In the genomic region with DNA sequence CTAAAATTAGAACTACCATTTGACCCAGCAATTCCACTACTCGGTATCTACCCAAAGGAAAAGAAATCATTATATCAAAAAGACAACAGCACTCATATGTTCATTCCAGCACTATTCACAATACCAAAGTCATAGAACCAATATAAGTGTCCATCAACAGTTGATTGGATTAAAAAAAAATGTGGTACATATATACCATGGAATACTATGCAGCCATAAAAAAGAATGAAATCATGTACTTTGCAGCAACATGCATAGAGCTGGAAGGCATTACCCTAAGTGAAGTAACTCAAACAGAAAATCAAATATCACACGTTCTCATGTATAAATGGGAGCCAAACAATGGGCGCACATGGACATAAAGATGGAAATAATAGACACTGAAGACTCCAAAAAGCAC, we compare ENCODE assay signal across 27 cellular contexts.
DNase-seq lines count a peak whose midpoint lies in the region; ATAC-seq, FAIRE-seq and TF ChIP-seq lines count a peak whose summit lies in the region.
"Had no signal": no experiment of that assay in that cellular context is flagged by ENCODE, and none has a peak within 500 bp of the region (broad histone marks: within the 10 kb centered on the region; RNA-seq: fewer than 3 reads in every experiment).

No MANE protein-coding gene starts in this region.

- TF ChIP-seq CTCF in SK-N-SH (IDR thresholded peaks at IDR 0.05) (no peak), A549 (IDR thresholded peaks at IDR 0.05) (no peak), HFFc6 (IDR thresholded peaks at IDR 0.05) (no peak), H1 (IDR thresholded peaks at IDR 0.05; ENCODE audit: control extremely low read depth in 1 of 3, insufficient read depth in 1 of 3, low read depth in 1 of 3, low read length in 3 of 3) (no peak)

- no peak overlapping the region for H2BK12ac ChIP-seq in H1 (ENCODE audit: low read depth, low read length)

- H3K36me3 Mint-ChIP-seq in HFFc6 (ENCODE audit: low read depth): peaks cover 70% of the 10 kb centered on the region
- H3K36me3 Mint-ChIP-seq: CD4-positive, CD25-positive, alpha-beta regulatory T cell had no signal

- TF ChIP-seq POLR2A in A549 (IDR thresholded peaks at IDR 0.05; ENCODE audit: low read length) (no peak), H1 (IDR thresholded peaks at IDR 0.05; ENCODE audit: control extremely low read depth in 1 of 2, low read depth in 2 of 2, low read length in 2 of 2) (no peak), GM12892 (IDR thresholded peaks at IDR 0.05; ENCODE audit: low read depth, low read length) (no peak)

- no peak overlapping the region for H4K8ac ChIP-seq in H1 (ENCODE audit: extremely low read depth, insufficient read depth, low read length)

- peaks cover 17% of the 10 kb centered on the region for H3K9me3 Mint-ChIP-seq in HFFc6

- TF ChIP-seq EP300 in SK-N-SH (IDR thresholded peaks at IDR 0.05; ENCODE audit: borderline replicate concordance in 1 of 2, low read depth in 1 of 2, low read length in 1 of 2) (no peak), A549 (IDR thresholded peaks at IDR 0.05) (no peak), H1 (IDR thresholded peaks at IDR 0.05; ENCODE audit: borderline replicate concordance in 1 of 2, low read depth in 2 of 2, low read length in 2 of 2) (no peak)

- H3K79me2 ChIP-seq in SK-N-SH (ENCODE audit: insufficient read depth): peaks cover 21% of the 10 kb centered on the region
- no peaks in the 10 kb centered on the region for H3K79me2 ChIP-seq in H1 (ENCODE audit: control insufficient read depth in 1 of 2, insufficient read depth in 2 of 2, low read length in 2 of 2)

- no peak overlapping the region for H3K23ac ChIP-seq in H1 (ENCODE audit: insufficient read length)

- H3K56ac ChIP-seq in H1 (replicated peaks; ENCODE audit: insufficient read length, low read depth, low read length): no peak overlapping the region

- peaks cover under 1 to 15% of the 10 kb centered on the region in 2 experiments; a peak in 3 of 4 replicates for H3K4me1 ChIP-seq in SK-N-SH (ENCODE audit: control insufficient read depth in 1 of 2, insufficient read depth in 2 of 2, low read depth in 1 of 2, low read length in 1 of 2)
- H3K4me1 ChIP-seq in A549: peaks cover 18% of the 10 kb centered on the region; the same call in 2 of the 3 replicates
- no peaks in the 10 kb centered on the region for H3K4me1 ChIP-seq in H1 (replicated peaks in 1 of 4; ENCODE audit: control insufficient read depth in 3 of 4, insufficient read depth in 4 of 4, low read length in 3 of 4)
- H3K4me1 ChIP-seq: BLaER1 had no signal

- H2BK5ac ChIP-seq in H1 (ENCODE audit: low read depth, low read length): no peak overlapping the region

- peak overlapping the region; percentile 6; the same call in 1 of the 2 replicates for H3K27ac Mint-ChIP-seq in HFFc6
- H3K27ac Mint-ChIP-seq: CD14-positive monocyte; CD4-positive, alpha-beta memory T cell; CD4-positive, CD25-positive, alpha-beta regulatory T cell; CD8-positive, alpha-beta memory T cell had no signal

- no peak overlapping the region for H3K27ac ChIP-seq in SK-N-SH (ENCODE audit: low read depth in 2 of 2, low read length in 1 of 2)
- no peak overlapping the region for H3K27ac ChIP-seq in A549
- H3K27ac ChIP-seq in H1 (ENCODE audit: low read depth, low read length): no peak overlapping the region
- H3K27ac ChIP-seq: 22Rv1, BLaER1 had no signal

- no peak overlapping the region for H4K5ac ChIP-seq in H1 (ENCODE audit: insufficient read length, low read depth, low read length)

- ATAC-seq in SK-N-SH treated with all-trans-retinoic acid at 6 μM for 48 hours (no peak), A549 (no peak), GM21390 (IDR thresholded peaks at IDR 0.05; ENCODE audit: unreplicated experiment) (no peak)
- ATAC-seq: GM12878 had no signal

- H3K9me2 ChIP-seq in SK-N-SH: no peaks in the 10 kb centered on the region

- H3K23me2 ChIP-seq in H1 (ENCODE audit: low read depth, low read length): no peaks in the 10 kb centered on the region; the same call in 1 of the 2 replicates

- DNase-seq in SK-N-SH: no peak
- DNase-seq in A549 (ENCODE audit: low read depth in 1 of 2, low spot score in 1 of 2): no peak
- no peak for DNase-seq in HFFc6
- DNase-seq in H1 (ENCODE audit: low read depth in 1 of 2, low spot score in 2 of 2): no peak
- DNase-seq in hypothalamus (lab: John Stamatoyannopoulos, UW): no peak
- no peak for DNase-seq in GM12892 (ENCODE audit: insufficient read length)
- DNase-seq: ACHN; BE2C; C1 segment of cervical spinal cord; CD4-positive, alpha-beta memory T cell; CD4-positive, CD25-positive, alpha-beta regulatory T cell; CD8-positive, alpha-beta memory T cell; COR-L47; DMS 273 treated with DMSO at 0.1 percent for 48 hours; DMS153; DMS53; DMS79; DND-41; EL; GDM1 had no signal

- H3K4me1 Mint-ChIP-seq in HFFc6 (ENCODE audit: low read depth): peaks cover 43% of the 10 kb centered on the region
- H3K4me1 Mint-ChIP-seq: CD14-positive monocyte; CD8-positive, alpha-beta memory T cell had no signal

- H3K4me3 ChIP-seq in SK-N-SH (ENCODE audit: low read depth in 2 of 2, low read length in 1 of 2) (no peak overlapping the region), A549 (no peak overlapping the region), H1 (ENCODE audit: extremely low read depth in 1 of 4, insufficient read depth in 2 of 4, low read depth in 3 of 4, low read length in 4 of 4) (no peak overlapping the region)
- H3K4me3 ChIP-seq: BLaER1, GM12878 had no signal

- no peak overlapping the region for H3K4ac ChIP-seq in H1 (replicated peaks; ENCODE audit: insufficient read length, low read depth, low read length)

- peaks cover 16% of the 10 kb centered on the region for H3K27me3 Mint-ChIP-seq in HFFc6 (ENCODE audit: insufficient read depth)
- H3K27me3 Mint-ChIP-seq: CD4-positive, CD25-positive, alpha-beta regulatory T cell; CD8-positive, alpha-beta memory T cell had no signal

- no peak for TF ChIP-seq RAD21 in SK-N-SH (IDR thresholded peaks at IDR 0.05; ENCODE audit: low read length)
- TF ChIP-seq RAD21 in A549 (conservative IDR thresholded peaks at IDR 0.05 in 1 of 2, IDR thresholded peaks at IDR 0.05 in 1 of 2): no peak
- no peak for TF ChIP-seq RAD21 in H1 (IDR thresholded peaks at IDR 0.05 in 1 of 2, conservative IDR thresholded peaks at IDR 0.05 in 1 of 2; ENCODE audit: low read depth in 2 of 2, low read length in 2 of 2)

- 96% methylated on average over 3 of the region's 3 CpGs for WGBS in SK-N-SH (ENCODE audit: low lambda C conversion rate)
- 95% methylated on average over 3 of the region's 3 CpGs for WGBS in A549 (ENCODE audit: missing lambda C conversion rate)
- 81% methylated on average over 3 of the region's 3 CpGs; no CpG with 5 or more reads in 1 of the 2 experiments for WGBS in H1 (ENCODE audit: extremely low coverage in 1 of 2, insufficient coverage in 1 of 2, insufficient read length in 1 of 2, insufficient replicate concordance in 2 of 2, low coverage in 1 of 2, low lambda C conversion rate in 2 of 2, missing lambda C conversion rate in 1 of 2), 2 experiments

- H2AK5ac ChIP-seq in H1 (ENCODE audit: low read depth, low read length): no peak overlapping the region

- no peaks in the 10 kb centered on the region for H3K79me1 ChIP-seq in H1 (ENCODE audit: low read depth, low read length)

- no peak overlapping the region for H2BK20ac ChIP-seq in H1 (ENCODE audit: low read length)

- peaks cover 9% of the 10 kb centered on the region; the same call in 1 of the 2 replicates for H4K20me1 ChIP-seq in SK-N-SH (ENCODE audit: insufficient read depth)
- peaks cover 0 to 2% of the 10 kb centered on the region in 2 experiments for H4K20me1 ChIP-seq in H1 (replicated peaks in 1 of 2; ENCODE audit: control insufficient read depth in 1 of 2, insufficient read depth in 2 of 2, low read length in 2 of 2)
- H4K20me1 ChIP-seq: BLaER1 had no signal

- no peak overlapping the region for H2BK120ac ChIP-seq in H1 (replicated peaks; ENCODE audit: low read depth, low read length)

- H3K27me3 ChIP-seq in SK-N-SH (ENCODE audit: insufficient read depth) (no peaks in the 10 kb centered on the region), H1 (replicated peaks in 1 of 4; ENCODE audit: control insufficient read depth in 3 of 4, extremely low read depth in 1 of 4, insufficient read depth in 3 of 4, low read length in 3 of 4) (no peaks in the 10 kb centered on the region)
- H3K27me3 ChIP-seq: BE2C, BLaER1 had no signal

- no peak overlapping the region for H4K91ac ChIP-seq in H1 (replicated peaks; ENCODE audit: insufficient read length, low read length)

- H3K4me2 ChIP-seq in SK-N-SH: no peak overlapping the region
- H3K4me2 ChIP-seq in A549: no peak overlapping the region
- no peak overlapping the region for H3K4me2 ChIP-seq in H1 (ENCODE audit: insufficient read depth in 1 of 2, low read depth in 2 of 2, low read length in 2 of 2)
- H3K4me2 ChIP-seq: BLaER1 had no signal

- H2AFZ ChIP-seq in SK-N-SH (ENCODE audit: low read depth) (no peak overlapping the region), H1 (ENCODE audit: low read length) (no peak overlapping the region)

- no peak for FAIRE-seq in A549 (lab: Jason Lieb, UNC)
- no peak for FAIRE-seq in H1 (lab: Jason Lieb, UNC)
- no peak for FAIRE-seq in GM12892 (lab: Jason Lieb, UNC)
- FAIRE-seq: GM12878, GM19239 had no signal

- no peak overlapping the region for H2BK15ac ChIP-seq in H1 (ENCODE audit: low read length)

- H3K18ac ChIP-seq in H1 (ENCODE audit: extremely low read depth, low read length): no peak overlapping the region

- no peaks in the 10 kb centered on the region for H3K9me3 ChIP-seq in SK-N-SH
- no peaks in the 10 kb centered on the region for H3K9me3 ChIP-seq in A549
- no peaks in the 10 kb centered on the region for H3K9me3 ChIP-seq in H1 (ENCODE audit: insufficient read depth in 2 of 2, low read depth in 1 of 2, low read length in 1 of 2)

- CTCF ChIA-PET in SK-N-SH (lab: Yijun Ruan, JAX): interaction anchor here (0.6 kb wide), 2 partner anchors 53 to 109 kb away, joined by 3 read pairs; no protein-coding TSS in a partner anchor
- CTCF ChIA-PET in A549 (lab: Yijun Ruan, JAX): no interaction called here
- CTCF ChIA-PET in H1 (lab: Charles Lee; ENCODE audit: partially characterized antibody): interaction anchor here (1.6 kb wide), 1 partner anchor 117 kb away, joined by 4 read pairs; no protein-coding TSS in a partner anchor

- no peak overlapping the region for H3K4me3 Mint-ChIP-seq in HFFc6
- H3K4me3 Mint-ChIP-seq: CD14-positive monocyte; CD4-positive, alpha-beta memory T cell; CD4-positive, CD25-positive, alpha-beta regulatory T cell; CD8-positive, alpha-beta memory T cell had no signal

- peaks cover 71 to 90% of the 10 kb centered on the region in 2 experiments for H3K36me3 ChIP-seq in SK-N-SH (replicated peaks in 1 of 2; ENCODE audit: control insufficient read depth in 1 of 2, insufficient read depth in 2 of 2, low read length in 1 of 2)
- H3K36me3 ChIP-seq in H1 (ENCODE audit: control insufficient read depth in 2 of 4, insufficient read depth in 4 of 4, low read length in 3 of 4): peaks cover 5 to 48% (median 23%) of the 10 kb centered on the region in 4 experiments

- H3F3A ChIP-seq in SK-N-SH (replicated peaks; ENCODE audit: insufficient read depth): peaks cover 20% of the 10 kb centered on the region

- POLR2A ChIA-PET in SK-N-SH (lab: Yijun Ruan, JAX) (no interaction called here), A549 (lab: Yijun Ruan, JAX) (no interaction called here), H1 (lab: Charles Lee; ENCODE audit: partially characterized antibody) (interaction anchor here (0.8 kb wide), 1 partner anchor 61 kb away, joined by 3 read pairs; no protein-coding TSS in a partner anchor)

- no peak overlapping the region for H3K9ac ChIP-seq in SK-N-SH
- H3K9ac ChIP-seq in H1 (replicated peaks in 1 of 4; ENCODE audit: extremely low read depth in 1 of 4, low read depth in 3 of 4, low read length in 3 of 4): no peak overlapping the region
- H3K9ac ChIP-seq: BLaER1 had no signal

- H3K14ac ChIP-seq in H1 (ENCODE audit: insufficient read length): no peak overlapping the region
